In the genomic region with DNA sequence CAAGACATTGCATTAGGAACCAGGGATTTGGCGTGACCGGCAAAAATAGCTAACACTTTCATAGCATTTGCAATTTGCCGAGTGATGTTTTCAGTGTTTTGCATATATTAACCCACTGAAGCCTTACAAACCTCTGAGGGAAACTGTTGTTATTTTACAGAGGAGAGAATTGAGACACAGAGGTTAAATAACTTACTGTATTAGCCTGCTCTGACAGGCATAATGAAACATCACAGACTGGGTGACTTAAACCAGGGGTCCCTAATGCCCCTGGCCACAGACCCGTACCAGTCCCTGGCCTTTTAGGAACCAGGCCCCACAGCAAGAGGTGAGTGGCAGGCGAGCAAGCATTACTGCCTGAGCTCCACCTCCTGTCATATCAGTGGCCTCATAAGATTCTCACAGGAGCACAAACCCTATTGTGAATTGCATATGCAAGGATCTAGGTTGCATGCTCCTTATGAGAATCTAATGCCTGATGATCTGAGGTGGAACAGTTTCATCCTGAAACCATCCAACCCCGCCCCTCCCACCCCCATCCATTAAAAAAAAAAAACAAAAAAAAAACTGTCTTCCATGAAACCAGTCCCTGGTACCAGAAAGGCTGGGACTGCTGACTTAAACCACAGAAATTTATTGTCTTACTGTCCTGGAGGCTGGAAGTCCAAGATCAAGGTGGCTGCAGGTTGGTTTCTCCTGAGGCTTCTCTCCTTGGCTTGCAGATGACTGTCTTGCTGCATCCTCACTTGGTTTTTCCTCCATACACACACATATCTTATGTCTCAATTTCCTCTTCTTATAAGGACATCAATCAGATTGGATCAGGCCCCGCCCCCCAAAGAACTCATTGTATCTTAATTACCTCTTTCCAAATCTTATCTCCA, we compare ENCODE assay signal across 13 cellular contexts.
DNase-seq lines count a peak whose midpoint lies in the region; ATAC-seq, FAIRE-seq and TF ChIP-seq lines count a peak whose summit lies in the region.
"Had no signal": no experiment of that assay in that cellular context is flagged by ENCODE, and none has a peak within 500 bp of the region (broad histone marks: within the 10 kb centered on the region; RNA-seq: fewer than 3 reads in every experiment).

No MANE protein-coding gene starts in this region.

- no peak overlapping the region for H3K27ac Mint-ChIP-seq in activated T-cell treated with anti-CD3 and anti-CD28 coated beads, Interleukin-2, amount 50 U/mL, for 24 hours
- H3K27ac Mint-ChIP-seq in stimulated activated memory B cell treated with anti-CD40 and anti-IgM and Interleukin-4, amounts not matched to agents 10 μg/mL and 1 μg/mL and 100 μg/mL, for 72 hours: peak overlapping the region; percentile 81
- H3K27ac Mint-ChIP-seq: endodermal cell had no signal

- H3K4me1 Mint-ChIP-seq in activated T-cell treated with anti-CD3 and anti-CD28 coated beads, Interleukin-2, amount 50 U/mL, for 24 hours (ENCODE audit: low read depth): peaks cover 79% of the 10 kb centered on the region
- H3K4me1 Mint-ChIP-seq in stimulated activated memory B cell treated with anti-CD40 and anti-IgM and Interleukin-4, amounts not matched to agents 10 μg/mL and 1 μg/mL and 100 μg/mL, for 72 hours: peaks cover 66% of the 10 kb centered on the region
- H3K4me1 Mint-ChIP-seq: endodermal cell had no signal

- no peaks in the 10 kb centered on the region for H3K27me3 Mint-ChIP-seq in activated T-cell treated with anti-CD3 and anti-CD28 coated beads, Interleukin-2, amount 50 U/mL, for 24 hours
- H3K27me3 Mint-ChIP-seq in stimulated activated memory B cell treated with anti-CD40 and anti-IgM and Interleukin-4, amounts not matched to agents 10 μg/mL and 1 μg/mL and 100 μg/mL, for 72 hours: no peaks in the 10 kb centered on the region

- no peak for FAIRE-seq in H54 (lab: Jason Lieb, UNC)

- DNase-seq in activated T-cell treated with anti-CD3 and anti-CD28 coated beads, Interleukin-2, amount 50 U/mL, for 24 hours: peak; percentile 7
- no peak for DNase-seq in activated T-cell treated with anti-CD3 and anti-CD28 coated beads, Interleukin-2, amount 50 U/mL, for 48 hours
- DNase-seq in SKM-1 treated with dmso at 0.1 percent for 144 hours (lab: John Stamatoyannopoulos, UW; ENCODE audit: unreplicated experiment): no peak
- no peak for DNase-seq in H54 (ENCODE audit: insufficient read length, low spot score)
- DNase-seq: activated CD4-positive, alpha-beta T cell treated with anti-CD3 and anti-CD28 coated beads, Interleukin-2, amount 50 U/mL, for 1 hour; amniotic stem cell; endodermal cell; NCI-H446 treated with DMSO at 0.1 percent for 48 hours; Right ventricle myocardium superior had no signal

- ATAC-seq in GM21390 (IDR thresholded peaks at IDR 0.05; ENCODE audit: unreplicated experiment) (peak; percentile 43), HG03175 (IDR thresholded peaks at IDR 0.05; ENCODE audit: unreplicated experiment) (peak; percentile 44), esophagus mucosa (no peak)
- peak; percentile 70 for ATAC-seq in stimulated activated memory B cell treated with anti-CD40 and anti-IgM and Interleukin-4, amounts not matched to agents 10 μg/mL and 1 μg/mL and 100 μg/mL, for 72 hours

- TF ChIP-seq POLR2A in H54 (IDR thresholded peaks at IDR 0.05; ENCODE audit: low read depth, low read length): no peak

- peaks cover 29% of the 10 kb centered on the region for H3K36me3 Mint-ChIP-seq in activated T-cell treated with anti-CD3 and anti-CD28 coated beads, Interleukin-2, amount 50 U/mL, for 24 hours (ENCODE audit: low read depth)
- H3K36me3 Mint-ChIP-seq in stimulated activated memory B cell treated with anti-CD40 and anti-IgM and Interleukin-4, amounts not matched to agents 10 μg/mL and 1 μg/mL and 100 μg/mL, for 72 hours: peaks cover 20% of the 10 kb centered on the region

- no peak overlapping the region for H3K4me3 Mint-ChIP-seq in activated T-cell treated with anti-CD3 and anti-CD28 coated beads, Interleukin-2, amount 50 U/mL, for 24 hours
- H3K4me3 Mint-ChIP-seq in stimulated activated memory B cell treated with anti-CD40 and anti-IgM and Interleukin-4, amounts not matched to agents 10 μg/mL and 1 μg/mL and 100 μg/mL, for 72 hours: peak overlapping the region; percentile 69
- H3K4me3 Mint-ChIP-seq: endodermal cell had no signal

- H3K9me3 Mint-ChIP-seq in activated T-cell treated with anti-CD3 and anti-CD28 coated beads, Interleukin-2, amount 50 U/mL, for 24 hours: peaks cover 4% of the 10 kb centered on the region
- H3K9me3 Mint-ChIP-seq in stimulated activated memory B cell treated with anti-CD40 and anti-IgM and Interleukin-4, amounts not matched to agents 10 μg/mL and 1 μg/mL and 100 μg/mL, for 72 hours: no peaks in the 10 kb centered on the region
